ENCODE assay signal across 1 cellular context in genomic region chr1:21763694-21764419, GRCh38.
TF ChIP-seq lines count a peak whose summit lies in the region.

No MANE protein-coding gene starts in this region.

TF ChIP-seq in IMR-90, 13 proteins besides CTCF, POLR2A, EP300 and RAD21 (continued from another document):
- no peak for TF ChIP-seq ELK1 (IDR thresholded peaks at IDR 0.05; ENCODE audit: borderline replicate concordance, low read depth, low read length)
- no peak for TF ChIP-seq MAZ (IDR thresholded peaks at IDR 0.05; ENCODE audit: borderline replicate concordance, low read depth, low read length)
- TF ChIP-seq SMC3 (IDR thresholded peaks at IDR 0.05; ENCODE audit: low read depth, low read length): no peak
- no peak for TF ChIP-seq MAFK (IDR thresholded peaks at IDR 0.05; ENCODE audit: low read depth, low read length)
- no peak for TF ChIP-seq CEBPB (IDR thresholded peaks at IDR 0.05; ENCODE audit: low read depth, low read length)
- no peak for TF ChIP-seq FOS (IDR thresholded peaks at IDR 0.05; ENCODE audit: low read depth, low read length)
- no peak for TF ChIP-seq RFX5 (IDR thresholded peaks at IDR 0.05; ENCODE audit: low read depth, low read length)
- no peak for TF ChIP-seq RCOR1 (IDR thresholded peaks at IDR 0.05; ENCODE audit: insufficient replicate concordance, low read length)
- TF ChIP-seq USF2 (IDR thresholded peaks at IDR 0.05; ENCODE audit: low read depth, low read length): no peak
- TF ChIP-seq CHD1 (IDR thresholded peaks at IDR 0.05; ENCODE audit: low read depth, low read length): no peak
- no peak for TF ChIP-seq NFE2L2 (IDR thresholded peaks at IDR 0.05; ENCODE audit: low read depth, low read length)
- TF ChIP-seq BHLHE40 (IDR thresholded peaks at IDR 0.05; ENCODE audit: low read depth, low read length): no peak
